ENCODE assay signal across 8 cellular contexts in genomic region chr12:62259993-62260732, GRCh38. TPM values are rescaled to one million over a fixed set of nuclear protein-coding genes. Genes with fewer than 3 reads are reported as not detected.
DNase-seq lines count a peak whose midpoint lies in the region; ATAC-seq and TF ChIP-seq lines count a peak whose summit lies in the region.

USP15 (plus strand) TSS chr12:62260404; CDS start chr12:62260415, 11 bp downstream.

- TF ChIP-seq CTCF in GM13976 (IDR thresholded peaks at IDR 0.05; ENCODE audit: borderline replicate concordance, control extremely low read depth, extremely low read depth, insufficient read depth, missing control alignments) (peak; percentile 76), right atrium auricular region (IDR thresholded peaks at IDR 0.05) (peak; percentile 44 to 75), uterus (IDR thresholded peaks at IDR 0.05) (peak; percentile 54 to 84 (median 77))

- peak; percentile 91 for DNase-seq in GM13976 (ENCODE audit: low spot score)
- peak; percentile 92 for DNase-seq in NCI-H146 treated with DMSO at 0.1 percent for 48 hours (lab: John Stamatoyannopoulos, UW; ENCODE audit: unreplicated experiment)
- peak; percentile 85 to 98 (median 93) for DNase-seq in T-helper 2 cell
- DNase-seq in anterior cingulate cortex (lab: John Stamatoyannopoulos, UW), result peak; percentile 80 to 96 (median 92)
- peak; percentile 94 for DNase-seq in right atrium auricular region (ENCODE audit: low spot score)
- DNase-seq in pulmonary artery endothelial cell (ENCODE audit: low read depth, low spot score), result peak; percentile 92
- DNase-seq in uterus, result peak; percentile 96 to 97

- H3K27me3 ChIP-seq in right atrium auricular region (no peaks in the 10 kb centered on the region), uterus (no peaks in the 10 kb centered on the region)

- no peaks in the 10 kb centered on the region for H3K9me3 ChIP-seq in right atrium auricular region
- H3K9me3 ChIP-seq in uterus, result no peaks in the 10 kb centered on the region

- H3K27ac ChIP-seq in right atrium auricular region, result peak within 1 kb of the TSS; percentile 95
- peak within 1 kb of the TSS; percentile 92 to 98 for H3K27ac ChIP-seq in uterus

- H3K4me1 ChIP-seq in right atrium auricular region (peaks cover 0 to 37% of the 10 kb centered on the region in 2 donors), uterus (no peaks in the 10 kb centered on the region)

- in situ Hi-C loops in GM13976 (cut with MboI; ENCODE audit: low sequenced_read_pairs, unreplicated experiment), result loop anchor here (25.0 kb wide), 1 partner anchor 527 kb away; no protein-coding TSS in a partner anchor

- peak within 1 kb of the TSS; percentile 86 to 96 for H3K4me3 ChIP-seq in right atrium auricular region
- peak within 1 kb of the TSS; percentile 78 to 94 for H3K4me3 ChIP-seq in uterus

- intact Hi-C loops in uterus (cut with DNase I; ENCODE audit: low total_unique reads), result no loop called here

- H3K36me3 ChIP-seq in right atrium auricular region (no peaks in the 10 kb centered on the region), uterus (no peaks in the 10 kb centered on the region)

- TF ChIP-seq POLR2A in uterus (IDR thresholded peaks at IDR 0.05), result peak; percentile 46 to 68

- peak; percentile 65 for ATAC-seq in HG02870 (IDR thresholded peaks at IDR 0.05; ENCODE audit: unreplicated experiment)

RNA-seq across cellular contexts. Expression of gene USP15, which starts in this region (rescaled TPM):
- total RNA-seq in right atrium auricular region, result 10 to 100 TPM; 41.1 to 49.7 TPM
- total RNA-seq in pulmonary artery endothelial cell, result 69.1 and 80.0 TPM in 2 replicates
- total RNA-seq in uterus, result 10 to 100 TPM; 44.8 to 98.9 (median 76.5) TPM

Comparison
In these comparisons a context has a peak if more than half of its experiments do, and no peak if none do; other contexts are left out.
1. Peak in every context shown above with its lines: DNase-seq, ATAC-seq, H3K4me3 ChIP-seq and H3K27ac ChIP-seq.